Comparison of ENCODE assay signal across 21 cellular contexts in genomic region chr2:86416126-86416525, GRCh38. TPM values are rescaled to one million over a fixed set of nuclear protein-coding genes. Genes with fewer than 3 reads are reported as not detected.
DNase-seq lines count a peak whose midpoint lies in the region; ATAC-seq and TF ChIP-seq lines count a peak whose summit lies in the region.
"Had no signal": no experiment of that assay in that cellular context is flagged by ENCODE, and none has a peak within 500 bp of the region (broad histone marks: within the 10 kb centered on the region; RNA-seq: fewer than 3 reads in every experiment).

No MANE protein-coding gene starts in this region.

- H3K36me3 ChIP-seq in A673 (ENCODE audit: insufficient read depth, low read length, poor library complexity, severe bottlenecking) (no peaks in the 10 kb centered on the region), GM23338 (ENCODE audit: insufficient read depth) (no peaks in the 10 kb centered on the region), lower lobe of right lung (no peaks in the 10 kb centered on the region), gastrocnemius medialis (no peaks in the 10 kb centered on the region)
- H3K36me3 ChIP-seq: Peyer's patch had no signal

- DNase-seq in A673 (ENCODE audit: low spot score) (no peak), GM23338 (ENCODE audit: low spot score) (no peak), NOMO-1 treated with DMSO at 0.1 percent for 48 hours (lab: John Stamatoyannopoulos, UW; ENCODE audit: unreplicated experiment) (peak; percentile 44), lower lobe of right lung (peak; percentile 55), NCI-H748 (lab: John Stamatoyannopoulos, UW; ENCODE audit: unreplicated experiment) (no peak), gastrocnemius medialis (no peak)
- DNase-seq: 8988T; CD4-positive, alpha-beta T cell; DND-41; HFFc6; NCI-H1048; NCI-H146; NCI-H2081 treated with DMSO at 0.1 percent for 48 hours; NCI-H2227 treated with DMSO at 0.1 percent for 48 hours; NCI-H526; Peyer's patch; SHP77; SW 1271 had no signal

- H3K9me3 Mint-ChIP-seq in GM23338 = peaks cover 2% of the 10 kb centered on the region; the same call in 2 of the 3 replicates
- H3K9me3 Mint-ChIP-seq: HFFc6 had no signal

- POLR2A ChIA-PET in A673 (lab: Charles Lee; ENCODE audit: low non-redundant PET) = no interaction called here

- H3K27me3 ChIP-seq in A673 (replicated peaks; ENCODE audit: insufficient read depth, low read depth, low read length, poor library complexity) (no peaks in the 10 kb centered on the region), GM23338 (ENCODE audit: insufficient read depth) (no peaks in the 10 kb centered on the region), lower lobe of right lung (ENCODE audit: low read depth) (peaks cover 4% of the 10 kb centered on the region), gastrocnemius medialis (peaks cover 0 to 3% (median 0%) of the 10 kb centered on the region in 3 donors)
- H3K27me3 ChIP-seq: Peyer's patch had no signal

- no peak overlapping the region for H3K4me2 ChIP-seq in GM23338

- no peak overlapping the region for H3K4me3 ChIP-seq in A673 (ENCODE audit: low read depth, low read length, poor library complexity, severe bottlenecking)
- no peak overlapping the region for H3K4me3 ChIP-seq in GM23338
- no peak overlapping the region for H3K4me3 ChIP-seq in lower lobe of right lung
- no peak overlapping the region for H3K4me3 ChIP-seq in gastrocnemius medialis
- H3K4me3 ChIP-seq: Peyer's patch had no signal

- ATAC-seq in GM23338 (no peak), lower lobe of right lung (peak; percentile 53 to 72), GM18519 (IDR thresholded peaks at IDR 0.05; ENCODE audit: low FRiP score, unreplicated experiment) (no peak), gastrocnemius medialis (no peak), HG03135 (IDR thresholded peaks at IDR 0.05; ENCODE audit: unreplicated experiment) (no peak)

- TF ChIP-seq CTCF in A673 (conservative IDR thresholded peaks at IDR 0.05; ENCODE audit: low read depth, low read length) = no peak
- TF ChIP-seq CTCF in GM23338 (conservative IDR thresholded peaks at IDR 0.05; ENCODE audit: low read depth in 2 of 2) = no peak
- TF ChIP-seq CTCF in lower lobe of right lung (IDR thresholded peaks at IDR 0.05) = no peak
- TF ChIP-seq CTCF in gastrocnemius medialis (IDR thresholded peaks at IDR 0.05 in 4 of 5, conservative IDR thresholded peaks at IDR 0.05 in 1 of 5) = no peak

- CTCF ChIA-PET in A673 (lab: Charles Lee) = no interaction called here

- no peak overlapping the region for H3K27ac Mint-ChIP-seq in GM23338
- H3K27ac Mint-ChIP-seq: CD4-positive, alpha-beta T cell; HFFc6; T-helper 2 cell treated with Interferon-gamma antibody and Interleukin-4, amounts not matched to agents 5 μg/mL and 100 μg/mL, for 36 hours had no signal

- BruUV-seq in A673 (replicated peaks; lab: Mats Ljungman, UMichigan) = no TSS peak

- peaks cover 4% of the 10 kb centered on the region; the same call in 1 of the 2 replicates for H3K9me2 ChIP-seq in GM23338 (ENCODE audit: insufficient read depth)

- H3K9me3 ChIP-seq in A673 (ENCODE audit: low read depth, low read length, poor library complexity, severe bottlenecking) = no peaks in the 10 kb centered on the region
- H3K9me3 ChIP-seq in lower lobe of right lung = no peaks in the 10 kb centered on the region
- H3K9me3 ChIP-seq in gastrocnemius medialis = no peaks in the 10 kb centered on the region
- H3K9me3 ChIP-seq: Peyer's patch had no signal

- H3K36me3 Mint-ChIP-seq in GM23338 (ENCODE audit: low read depth) = no peaks in the 10 kb centered on the region

- peak overlapping the region; percentile 38; the same call in 1 of the 2 replicates for H2AFZ ChIP-seq in GM23338

- H3F3A ChIP-seq in GM23338 (replicated peaks; ENCODE audit: low read depth) = no peaks in the 10 kb centered on the region

- peaks cover 6% of the 10 kb centered on the region for H3K4me1 Mint-ChIP-seq in GM23338

- no peaks in the 10 kb centered on the region for H3K79me2 ChIP-seq in GM23338 (replicated peaks; ENCODE audit: insufficient read depth)

- TF ChIP-seq POLR2A in gastrocnemius medialis (IDR thresholded peaks at IDR 0.05) = no peak

- intact Hi-C loops in A673 (cut with micrococcal nuclease; ENCODE audit: unreplicated experiment) (no loop called here), lower lobe of right lung (cut with DNase I) (no loop called here), gastrocnemius medialis (cut with DNase I; ENCODE audit: low total_unique reads) (no loop called here)

- in situ Hi-C loops in gastrocnemius medialis (cut with MboI; ENCODE audit: low sequenced_read_pairs in 4 of 4) = no loop called here

- H3K4me3 Mint-ChIP-seq in GM23338 = no peak overlapping the region
- H3K4me3 Mint-ChIP-seq: CD4-positive, alpha-beta T cell; HFFc6; T-helper 2 cell treated with Interferon-gamma antibody and Interleukin-4, amounts not matched to agents 5 μg/mL and 100 μg/mL, for 36 hours had no signal

- peaks cover 41% of the 10 kb centered on the region for H3K4me1 ChIP-seq in A673 (ENCODE audit: insufficient read depth, low read length, poor library complexity, severe bottlenecking)
- no peaks in the 10 kb centered on the region for H3K4me1 ChIP-seq in GM23338 (ENCODE audit: insufficient read depth)
- H3K4me1 ChIP-seq in lower lobe of right lung = no peaks in the 10 kb centered on the region
- H3K4me1 ChIP-seq in gastrocnemius medialis = no peaks in the 10 kb centered on the region
- H3K4me1 ChIP-seq: Peyer's patch had no signal

- H3K27me3 Mint-ChIP-seq in GM23338 (ENCODE audit: insufficient read depth, low read depth, poor library complexity) = peaks cover 2% of the 10 kb centered on the region

- H4K20me1 ChIP-seq in GM23338 (replicated peaks; ENCODE audit: insufficient read depth) = no peaks in the 10 kb centered on the region

- H3K27ac ChIP-seq in A673 (ENCODE audit: low read depth, low read length, poor library complexity, severe bottlenecking) = peak overlapping the region; percentile 29
- H3K27ac ChIP-seq in GM23338 (ENCODE audit: low read depth) = no peak overlapping the region
- no peak overlapping the region for H3K27ac ChIP-seq in lower lobe of right lung
- no peak overlapping the region for H3K27ac ChIP-seq in gastrocnemius medialis
- H3K27ac ChIP-seq: Peyer's patch had no signal

TF ChIP-seq in GM23338, 12 proteins besides CTCF, POLR2A, EP300 and RAD21:
- TF ChIP-seq EZH2phosphoT487 (IDR thresholded peaks at IDR 0.05; ENCODE audit: unreplicated experiment) (no peak), STAT1 (IDR thresholded peaks at IDR 0.05; ENCODE audit: unreplicated experiment) (no peak), ZNF331 (CRISPR knock-in tag; IDR thresholded peaks at IDR 0.05; ENCODE audit: low read depth) (no peak), POLR2AphosphoS5 (IDR thresholded peaks at IDR 0.05; ENCODE audit: low read depth) (no peak), NANOG (IDR thresholded peaks at IDR 0.05; ENCODE audit: borderline replicate concordance) (no peak), REST (IDR thresholded peaks at IDR 0.05; ENCODE audit: unreplicated experiment) (no peak), ZNF114 (CRISPR knock-in tag; IDR thresholded peaks at IDR 0.05) (no peak), EZH2 (IDR thresholded peaks at IDR 0.05; ENCODE audit: low read depth, unreplicated experiment) (no peak)

RNA-seq across cellular contexts. Expression of gene KDM3A, which starts 25.0 kb away (rescaled TPM):
- 40.7 and 43.8 TPM in 2 replicates for total RNA-seq in A673 (2021)
- total RNA-seq in GM23338 (2014; rRNA removed; shearing (Covaris generic)) = 21.8 and 24.6 TPM in 2 replicates
- polyA plus RNA-seq in GM23338 (2016; fragmentation: Nextera tagmentation; extraction: Ambion mirVana) = 7.4 and 8.9 TPM in 2 replicates
- total RNA-seq in lower lobe of right lung = 55.8 TPM
- 10 to 100 TPM; 20.7 to 36.8 (median 26.1) TPM for total RNA-seq in gastrocnemius medialis

Comparison
In these comparisons a context has a peak if more than half of its experiments do, and no peak if none do; other contexts are left out.
1. DNase-seq: peak in NOMO-1 treated with DMSO at 0.1 percent for 48 hours (single experiment) and lower lobe of right lung (single experiment); none in A673 (single experiment), GM23338 (single experiment), NCI-H748 (single experiment) and gastrocnemius medialis (0 of 2).
2. ATAC-seq: peak in lower lobe of right lung (2 of 2); none in GM23338 (single experiment), GM18519 (single experiment), gastrocnemius medialis (0 of 2) and HG03135 (single experiment).